In the genomic region with DNA sequence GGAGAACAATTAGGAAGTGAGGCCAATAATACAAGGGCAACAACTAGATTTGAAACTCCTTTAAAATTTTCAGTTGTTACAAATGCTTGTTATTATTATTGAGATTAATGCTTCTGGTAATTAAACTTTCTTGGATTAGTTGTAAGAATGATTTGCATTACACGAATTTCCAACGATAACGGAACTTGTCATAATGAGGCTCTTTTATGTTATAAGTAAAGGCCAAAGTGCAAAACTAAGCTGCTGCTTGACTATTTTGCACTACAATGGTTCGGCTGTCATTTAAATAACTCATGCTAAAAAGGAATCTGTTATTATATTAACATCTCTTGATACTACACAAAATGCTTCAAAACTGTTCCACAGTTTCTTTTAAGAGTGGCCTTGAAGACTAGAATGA, we compare ENCODE assay signal across 1 cellular context.
TF ChIP-seq lines count a peak whose summit lies in the region.

No MANE protein-coding gene starts in this region.

TF ChIP-seq in GM23338, 12 proteins besides CTCF, POLR2A, EP300 and RAD21 (continued from another document):
- TF ChIP-seq, protein P1, sequence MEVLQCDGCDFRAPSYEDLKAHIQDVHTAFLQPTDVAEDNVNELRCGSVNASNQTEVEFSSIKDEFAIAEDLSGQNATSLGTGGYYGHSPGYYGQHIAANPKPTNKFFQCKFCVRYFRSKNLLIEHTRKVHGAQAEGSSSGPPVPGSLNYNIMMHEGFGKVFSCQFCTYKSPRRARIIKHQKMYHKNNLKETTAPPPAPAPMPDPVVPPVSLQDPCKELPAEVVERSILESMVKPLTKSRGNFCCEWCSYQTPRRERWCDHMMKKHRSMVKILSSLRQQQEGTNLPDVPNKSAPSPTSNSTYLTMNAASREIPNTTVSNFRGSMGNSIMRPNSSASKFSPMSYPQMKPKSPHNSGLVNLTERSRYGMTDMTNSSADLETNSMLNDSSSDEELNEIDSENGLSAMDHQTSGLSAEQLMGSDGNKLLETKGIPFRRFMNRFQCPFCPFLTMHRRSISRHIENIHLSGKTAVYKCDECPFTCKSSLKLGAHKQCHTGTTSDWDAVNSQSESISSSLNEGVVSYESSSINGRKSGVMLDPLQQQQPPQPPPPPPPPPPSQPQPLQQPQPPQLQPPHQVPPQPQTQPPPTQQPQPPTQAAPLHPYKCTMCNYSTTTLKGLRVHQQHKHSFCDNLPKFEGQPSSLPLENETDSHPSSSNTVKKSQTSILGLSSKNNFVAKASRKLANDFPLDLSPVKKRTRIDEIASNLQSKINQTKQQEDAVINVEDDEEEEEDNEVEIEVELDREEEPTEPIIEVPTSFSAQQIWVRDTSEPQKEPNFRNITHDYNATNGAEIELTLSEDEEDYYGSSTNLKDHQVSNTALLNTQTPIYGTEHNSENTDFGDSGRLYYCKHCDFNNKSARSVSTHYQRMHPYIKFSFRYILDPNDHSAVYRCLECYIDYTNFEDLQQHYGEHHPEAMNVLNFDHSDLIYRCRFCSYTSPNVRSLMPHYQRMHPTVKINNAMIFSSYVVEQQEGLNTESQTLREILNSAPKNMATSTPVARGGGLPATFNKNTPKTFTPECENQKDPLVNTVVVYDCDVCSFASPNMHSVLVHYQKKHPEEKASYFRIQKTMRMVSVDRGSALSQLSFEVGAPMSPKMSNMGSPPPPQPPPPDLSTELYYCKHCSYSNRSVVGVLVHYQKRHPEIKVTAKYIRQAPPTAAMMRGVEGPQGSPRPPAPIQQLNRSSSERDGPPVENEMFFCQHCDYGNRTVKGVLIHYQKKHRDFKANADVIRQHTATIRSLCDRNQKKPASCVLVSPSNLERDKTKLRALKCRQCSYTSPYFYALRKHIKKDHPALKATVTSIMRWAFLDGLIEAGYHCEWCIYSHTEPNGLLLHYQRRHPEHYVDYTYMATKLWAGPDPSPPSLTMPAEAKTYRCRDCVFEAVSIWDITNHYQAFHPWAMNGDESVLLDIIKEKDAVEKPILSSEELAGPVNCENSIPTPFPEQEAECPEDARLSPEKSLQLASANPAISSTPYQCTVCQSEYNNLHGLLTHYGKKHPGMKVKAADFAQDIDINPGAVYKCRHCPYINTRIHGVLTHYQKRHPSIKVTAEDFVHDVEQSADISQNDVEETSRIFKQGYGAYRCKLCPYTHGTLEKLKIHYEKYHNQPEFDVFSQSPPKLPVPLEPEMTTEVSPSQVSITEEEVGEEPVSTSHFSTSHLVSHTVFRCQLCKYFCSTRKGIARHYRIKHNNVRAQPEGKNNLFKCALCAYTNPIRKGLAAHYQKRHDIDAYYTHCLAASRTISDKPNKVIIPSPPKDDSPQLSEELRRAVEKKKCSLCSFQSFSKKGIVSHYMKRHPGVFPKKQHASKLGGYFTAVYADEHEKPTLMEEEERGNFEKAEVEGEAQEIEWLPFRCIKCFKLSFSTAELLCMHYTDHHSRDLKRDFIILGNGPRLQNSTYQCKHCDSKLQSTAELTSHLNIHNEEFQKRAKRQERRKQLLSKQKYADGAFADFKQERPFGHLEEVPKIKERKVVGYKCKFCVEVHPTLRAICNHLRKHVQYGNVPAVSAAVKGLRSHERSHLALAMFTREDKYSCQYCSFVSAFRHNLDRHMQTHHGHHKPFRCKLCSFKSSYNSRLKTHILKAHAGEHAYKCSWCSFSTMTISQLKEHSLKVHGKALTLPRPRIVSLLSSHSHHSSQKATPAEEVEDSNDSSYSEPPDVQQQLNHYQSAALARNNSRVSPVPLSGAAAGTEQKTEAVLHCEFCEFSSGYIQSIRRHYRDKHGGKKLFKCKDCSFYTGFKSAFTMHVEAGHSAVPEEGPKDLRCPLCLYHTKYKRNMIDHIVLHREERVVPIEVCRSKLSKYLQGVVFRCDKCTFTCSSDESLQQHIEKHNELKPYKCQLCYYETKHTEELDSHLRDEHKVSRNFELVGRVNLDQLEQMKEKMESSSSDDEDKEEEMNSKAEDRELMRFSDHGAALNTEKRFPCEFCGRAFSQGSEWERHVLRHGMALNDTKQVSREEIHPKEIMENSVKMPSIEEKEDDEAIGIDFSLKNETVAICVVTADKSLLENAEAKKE (CRISPR knock-in tag; IDR thresholded peaks at IDR 0.05): no peak
- TF ChIP-seq EZH2 (IDR thresholded peaks at IDR 0.05; ENCODE audit: low read depth, unreplicated experiment): no peak
- TF ChIP-seq, protein P2, sequence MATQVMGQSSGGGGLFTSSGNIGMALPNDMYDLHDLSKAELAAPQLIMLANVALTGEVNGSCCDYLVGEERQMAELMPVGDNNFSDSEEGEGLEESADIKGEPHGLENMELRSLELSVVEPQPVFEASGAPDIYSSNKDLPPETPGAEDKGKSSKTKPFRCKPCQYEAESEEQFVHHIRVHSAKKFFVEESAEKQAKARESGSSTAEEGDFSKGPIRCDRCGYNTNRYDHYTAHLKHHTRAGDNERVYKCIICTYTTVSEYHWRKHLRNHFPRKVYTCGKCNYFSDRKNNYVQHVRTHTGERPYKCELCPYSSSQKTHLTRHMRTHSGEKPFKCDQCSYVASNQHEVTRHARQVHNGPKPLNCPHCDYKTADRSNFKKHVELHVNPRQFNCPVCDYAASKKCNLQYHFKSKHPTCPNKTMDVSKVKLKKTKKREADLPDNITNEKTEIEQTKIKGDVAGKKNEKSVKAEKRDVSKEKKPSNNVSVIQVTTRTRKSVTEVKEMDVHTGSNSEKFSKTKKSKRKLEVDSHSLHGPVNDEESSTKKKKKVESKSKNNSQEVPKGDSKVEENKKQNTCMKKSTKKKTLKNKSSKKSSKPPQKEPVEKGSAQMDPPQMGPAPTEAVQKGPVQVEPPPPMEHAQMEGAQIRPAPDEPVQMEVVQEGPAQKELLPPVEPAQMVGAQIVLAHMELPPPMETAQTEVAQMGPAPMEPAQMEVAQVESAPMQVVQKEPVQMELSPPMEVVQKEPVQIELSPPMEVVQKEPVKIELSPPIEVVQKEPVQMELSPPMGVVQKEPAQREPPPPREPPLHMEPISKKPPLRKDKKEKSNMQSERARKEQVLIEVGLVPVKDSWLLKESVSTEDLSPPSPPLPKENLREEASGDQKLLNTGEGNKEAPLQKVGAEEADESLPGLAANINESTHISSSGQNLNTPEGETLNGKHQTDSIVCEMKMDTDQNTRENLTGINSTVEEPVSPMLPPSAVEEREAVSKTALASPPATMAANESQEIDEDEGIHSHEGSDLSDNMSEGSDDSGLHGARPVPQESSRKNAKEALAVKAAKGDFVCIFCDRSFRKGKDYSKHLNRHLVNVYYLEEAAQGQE (IDR thresholded peaks at IDR 0.05; ENCODE audit: unreplicated experiment): no peak
- no peak for TF ChIP-seq CREB1 (CRISPR knock-in tag; IDR thresholded peaks at IDR 0.05; ENCODE audit: low read depth)
- no peak for TF ChIP-seq EZH2phosphoT487 (IDR thresholded peaks at IDR 0.05; ENCODE audit: unreplicated experiment)
- no peak for TF ChIP-seq POLR2AphosphoS5 (IDR thresholded peaks at IDR 0.05; ENCODE audit: low read depth)
- no peak for TF ChIP-seq STAT1 (IDR thresholded peaks at IDR 0.05; ENCODE audit: unreplicated experiment)
- TF ChIP-seq JUNB (IDR thresholded peaks at IDR 0.05; ENCODE audit: unreplicated experiment): no peak
- TF ChIP-seq ZNF114 (CRISPR knock-in tag; IDR thresholded peaks at IDR 0.05): no peak
- TF ChIP-seq, protein P3, sequence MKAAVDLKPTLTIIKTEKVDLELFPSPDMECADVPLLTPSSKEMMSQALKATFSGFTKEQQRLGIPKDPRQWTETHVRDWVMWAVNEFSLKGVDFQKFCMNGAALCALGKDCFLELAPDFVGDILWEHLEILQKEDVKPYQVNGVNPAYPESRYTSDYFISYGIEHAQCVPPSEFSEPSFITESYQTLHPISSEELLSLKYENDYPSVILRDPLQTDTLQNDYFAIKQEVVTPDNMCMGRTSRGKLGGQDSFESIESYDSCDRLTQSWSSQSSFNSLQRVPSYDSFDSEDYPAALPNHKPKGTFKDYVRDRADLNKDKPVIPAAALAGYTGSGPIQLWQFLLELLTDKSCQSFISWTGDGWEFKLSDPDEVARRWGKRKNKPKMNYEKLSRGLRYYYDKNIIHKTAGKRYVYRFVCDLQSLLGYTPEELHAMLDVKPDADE (IDR thresholded peaks at IDR 0.05): no peak
